Comparison of ENCODE assay signal across 13 cellular contexts in genomic region chr2:52934920-52935640, GRCh38.
A peak's percentile ranks its signal among the peaks of the same experiment; 100 is the strongest.
DNase-seq lines count a peak whose midpoint lies in the region; ATAC-seq, FAIRE-seq and TF ChIP-seq lines count a peak whose summit lies in the region.
"Had no signal": no experiment of that assay in that cellular context is flagged by ENCODE, and none has a peak within 500 bp of the region (broad histone marks: within the 10 kb centered on the region; RNA-seq: fewer than 3 reads in every experiment).

No MANE protein-coding gene starts in this region.

- no peak for FAIRE-seq in keratinocyte (lab: Jason Lieb, UNC)

- no peaks in the 10 kb centered on the region for H3K79me2 ChIP-seq in MM.1S (ENCODE audit: low read length)
- no peaks in the 10 kb centered on the region for H3K79me2 ChIP-seq in keratinocyte (ENCODE audit: control insufficient read depth, insufficient read depth, low read length)

- H3K27me3 ChIP-seq in MM.1S (replicated peaks; ENCODE audit: insufficient read depth, low read length) (no peaks in the 10 kb centered on the region), keratinocyte (ENCODE audit: control insufficient read depth, extremely low read depth, insufficient read depth, low read length) (no peaks in the 10 kb centered on the region)
- H3K27me3 ChIP-seq: esophagus squamous epithelium, thyroid gland had no signal

- no peaks in the 10 kb centered on the region for H3K9me1 ChIP-seq in keratinocyte (ENCODE audit: control insufficient read depth, extremely low read depth, insufficient read depth, low read length)

- peak overlapping the region; percentile 69 for H3K27ac ChIP-seq in MM.1S (ENCODE audit: low read length)
- peak overlapping the region; percentile 69 for H3K27ac ChIP-seq in keratinocyte (ENCODE audit: control insufficient read depth, insufficient read depth, low read length)
- H3K27ac ChIP-seq: esophagus squamous epithelium, thyroid gland had no signal

- no peaks in the 10 kb centered on the region for H3K9me2 ChIP-seq in MM.1S (replicated peaks; ENCODE audit: insufficient read depth, low read length)

- peak; percentile 19 for ATAC-seq in HG02588 (IDR thresholded peaks at IDR 0.05; ENCODE audit: unreplicated experiment)
- ATAC-seq: Right ventricle myocardium inferior, WTC11 had no signal

- H4K20me1 ChIP-seq in MM.1S (ENCODE audit: insufficient read depth, low read length) (no peaks in the 10 kb centered on the region), keratinocyte (ENCODE audit: control insufficient read depth, extremely low read depth, insufficient read depth, low read length) (no peaks in the 10 kb centered on the region)

- DNase-seq in DMS53 (lab: John Stamatoyannopoulos, UW), result peak; percentile 42
- no peak for DNase-seq in DMS53 treated with DMSO at 0.1 percent for 48 hours (lab: John Stamatoyannopoulos, UW; ENCODE audit: unreplicated experiment)
- DNase-seq in MM.1S, result peak; percentile 67
- DNase-seq in keratinocyte (ENCODE audit: low read depth, low spot score), result no peak
- no peak for DNase-seq in activated effector memory CD4-positive, alpha-beta T cell treated with Interleukin-2 at 50 U/mL for 16 hours
- DNase-seq in SKM-1 (lab: John Stamatoyannopoulos, UW; ENCODE audit: unreplicated experiment), result no peak
- no peak for DNase-seq in AG08396 (ENCODE audit: low spot score)
- DNase-seq: esophagus squamous epithelium, NCI-H2227 treated with DMSO at 0.1 percent for 48 hours, thyroid gland had no signal

- H3K9me3 ChIP-seq in MM.1S (replicated peaks; ENCODE audit: insufficient read depth, low read length), result no peaks in the 10 kb centered on the region
- H3K9me3 ChIP-seq in keratinocyte (ENCODE audit: control insufficient read depth, low read depth, low read length), result no peaks in the 10 kb centered on the region
- H3K9me3 ChIP-seq: esophagus squamous epithelium, thyroid gland had no signal

- H3K9ac ChIP-seq in MM.1S (ENCODE audit: low read length) (peak overlapping the region; percentile 6; the same call in 1 of the 2 replicates), keratinocyte (ENCODE audit: control insufficient read depth, extremely low read depth, insufficient read depth, low read length) (no peak overlapping the region)

- H3F3A ChIP-seq in MM.1S (ENCODE audit: insufficient read depth, low read length), result peaks cover 17% of the 10 kb centered on the region

- TF ChIP-seq CTCF in MM.1S (IDR thresholded peaks at IDR 0.05; ENCODE audit: low read length), result no peak
- no peak for TF ChIP-seq CTCF in keratinocyte (optimal IDR thresholded peaks at IDR 0.05 in 1 of 3, IDR thresholded peaks at IDR 0.05 in 1 of 3, conservative IDR thresholded peaks at IDR 0.05 in 1 of 3; ENCODE audit: extremely low read depth in 1 of 3, insufficient read depth in 2 of 3, low read length in 3 of 3)

- H3K36me3 ChIP-seq in MM.1S (replicated peaks; ENCODE audit: insufficient read depth, low read length) (no peaks in the 10 kb centered on the region), keratinocyte (ENCODE audit: control insufficient read depth in 2 of 2, extremely low read depth in 1 of 2, insufficient read depth in 2 of 2, low read length in 2 of 2) (no peaks in the 10 kb centered on the region)
- H3K36me3 ChIP-seq: esophagus squamous epithelium, thyroid gland had no signal

- H3K4me3 ChIP-seq in MM.1S (ENCODE audit: low read length) (peak overlapping the region; percentile 49), keratinocyte (ENCODE audit: control insufficient read depth in 2 of 3, extremely low read depth in 1 of 3, insufficient read depth in 2 of 3, low read depth in 1 of 3, low read length in 3 of 3) (no peak overlapping the region)
- H3K4me3 ChIP-seq: esophagus squamous epithelium, thyroid gland had no signal

- H3K4me1 ChIP-seq in MM.1S (ENCODE audit: low read length) (peaks cover 27% of the 10 kb centered on the region), keratinocyte (ENCODE audit: control insufficient read depth, extremely low read depth, insufficient read depth, low read length) (peaks cover 12% of the 10 kb centered on the region)
- H3K4me1 ChIP-seq: esophagus squamous epithelium, thyroid gland had no signal

- peak overlapping the region; percentile 80 for H3K4me2 ChIP-seq in MM.1S (ENCODE audit: low read depth, low read length)
- no peak overlapping the region for H3K4me2 ChIP-seq in keratinocyte (ENCODE audit: control insufficient read depth, extremely low read depth, insufficient read depth, low read depth, low read length)

- dilution Hi-C loops in keratinocyte (cut with MboI; ENCODE audit: extremely low pct_ligation_motif_present, low sequenced_read_pairs), result no loop called here

- peak overlapping the region; percentile 12 for H2AFZ ChIP-seq in MM.1S (ENCODE audit: low read length)
- no peak overlapping the region for H2AFZ ChIP-seq in keratinocyte (ENCODE audit: control insufficient read depth, low read length)

Comparison
In these comparisons a context has a peak if more than half of its experiments do, and no peak if none do; other contexts are left out.
1. DNase-seq: peak in DMS53 (single experiment) and MM.1S (single experiment); none in DMS53 treated with DMSO at 0.1 percent for 48 hours (single experiment), keratinocyte (single experiment), activated effector memory CD4-positive, alpha-beta T cell treated with Interleukin-2 at 50 U/mL for 16 hours (single experiment), SKM-1 (single experiment) and AG08396 (single experiment).